In genomic region chrX:53287493-53288138, GRCh38 we compare ENCODE assay signal across 8 cellular contexts. TPM values are rescaled to one million over a fixed set of nuclear protein-coding genes. Genes with fewer than 3 reads are reported as not detected.
DNase-seq lines count a peak whose midpoint lies in the region; ATAC-seq and TF ChIP-seq lines count a peak whose summit lies in the region.

No MANE protein-coding gene starts in this region.

- H3K27ac ChIP-seq in angular gyrus (ENCODE audit: low read depth, low read length) (peak overlapping the region; percentile 62), smooth muscle cell (ENCODE audit: low read depth) (no peak overlapping the region)

- DNase-seq in AG09319 (ENCODE audit: extremely low read depth, low read depth) (peak; percentile 34), SIG-M5 (lab: John Stamatoyannopoulos, UW) (peak; percentile 48), hippocampal formation (lab: John Stamatoyannopoulos, UW) (peak; percentile 38 to 48), smooth muscle cell (lab: John Stamatoyannopoulos, UW; ENCODE audit: unreplicated experiment) (peak; percentile 4)

- H4K20me1 ChIP-seq in smooth muscle cell (ENCODE audit: low read depth): no peaks in the 10 kb centered on the region

- no peaks in the 10 kb centered on the region for H3K27me3 ChIP-seq in smooth muscle cell (ENCODE audit: low read depth)

- H3K79me2 ChIP-seq in smooth muscle cell (ENCODE audit: low read depth): no peaks in the 10 kb centered on the region

- no peaks in the 10 kb centered on the region for H3F3A ChIP-seq in smooth muscle cell (ENCODE audit: low read depth)

- no peak overlapping the region for H3K4me3 ChIP-seq in smooth muscle cell

- 53% methylated on average over 11 of the region's 11 CpGs for WGBS in smooth muscle cell (ENCODE audit: low lambda C conversion rate)

- TF ChIP-seq CTCF in AG09319 (IDR thresholded peaks at IDR 0.05; ENCODE audit: low read depth, low read length): no peak
- TF ChIP-seq CTCF in smooth muscle cell (IDR thresholded peaks at IDR 0.05; ENCODE audit: borderline replicate concordance, insufficient read depth, poor library complexity, severe bottlenecking): no peak

- no peaks in the 10 kb centered on the region for H3K4me1 ChIP-seq in smooth muscle cell (ENCODE audit: low read depth)

- no peaks in the 10 kb centered on the region for H3K36me3 ChIP-seq in smooth muscle cell (ENCODE audit: low read depth)

- ATAC-seq in HG03354 (IDR thresholded peaks at IDR 0.05; ENCODE audit: poor library complexity, severe bottlenecking, unreplicated experiment) (peak; percentile 42), HG03378 (IDR thresholded peaks at IDR 0.05; ENCODE audit: unreplicated experiment) (no peak), GM18861 (IDR thresholded peaks at IDR 0.05; ENCODE audit: unreplicated experiment) (no peak)

- H2AFZ ChIP-seq in smooth muscle cell (ENCODE audit: low read depth): no peak overlapping the region

- no peak overlapping the region for H3K9ac ChIP-seq in smooth muscle cell (ENCODE audit: low read depth)

- H3K4me2 ChIP-seq in smooth muscle cell: peak overlapping the region; percentile 50

- H3K9me3 ChIP-seq in smooth muscle cell (replicated peaks; ENCODE audit: low read depth): no peaks in the 10 kb centered on the region

RNA-seq across cellular contexts. Expression of gene IQSEC2, which starts 6.2 kb away (rescaled TPM):
- 3.8 and 6.9 TPM in 2 replicates for total RNA-seq in smooth muscle cell
- 4.2 and 5.2 TPM in 2 replicates for polyA plus RNA-seq in smooth muscle cell
